Comparison of ENCODE assay signal across 1 cellular context in genomic region chr2:44955593-44956449, GRCh38.
A peak's percentile ranks its signal among the peaks of the same experiment; 100 is the strongest.
TF ChIP-seq lines count a peak whose summit lies in the region.

No MANE protein-coding gene starts in this region.

TF ChIP-seq in HepG2, 621 proteins besides CTCF, POLR2A, EP300 and RAD21 (continued from another document):
- no peak for TF ChIP-seq ZKSCAN5 (CRISPR knock-in tag; IDR thresholded peaks at IDR 0.05)
- 0 out of 2 replicates have a peak, but pooled peaks have one; percentile 55 for TF ChIP-seq SNAPC2 (CRISPR knock-in tag; IDR thresholded peaks at IDR 0.05)
- no peak for TF ChIP-seq ZNF878 (CRISPR knock-in tag; IDR thresholded peaks at IDR 0.05)
- TF ChIP-seq, protein P1, sequence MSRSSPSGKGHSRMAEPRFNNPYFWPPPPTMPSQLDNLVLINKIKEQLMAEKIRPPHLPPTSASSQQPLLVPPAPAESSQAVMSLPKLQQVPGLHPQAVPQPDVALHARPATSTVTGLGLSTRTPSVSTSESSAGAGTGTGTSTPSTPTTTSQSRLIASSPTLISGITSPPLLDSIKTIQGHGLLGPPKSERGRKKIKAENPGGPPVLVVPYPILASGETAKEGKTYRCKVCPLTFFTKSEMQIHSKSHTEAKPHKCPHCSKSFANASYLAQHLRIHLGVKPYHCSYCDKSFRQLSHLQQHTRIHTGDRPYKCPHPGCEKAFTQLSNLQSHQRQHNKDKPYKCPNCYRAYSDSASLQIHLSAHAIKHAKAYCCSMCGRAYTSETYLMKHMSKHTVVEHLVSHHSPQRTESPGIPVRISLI (CRISPR knock-in tag; IDR thresholded peaks at IDR 0.05; ENCODE audit: borderline replicate concordance), result peak; percentile 11; the same call in 1 of the 2 replicates
- TF ChIP-seq MTF1 (CRISPR knock-in tag; IDR thresholded peaks at IDR 0.05), result no peak
- TF ChIP-seq, protein P2, sequence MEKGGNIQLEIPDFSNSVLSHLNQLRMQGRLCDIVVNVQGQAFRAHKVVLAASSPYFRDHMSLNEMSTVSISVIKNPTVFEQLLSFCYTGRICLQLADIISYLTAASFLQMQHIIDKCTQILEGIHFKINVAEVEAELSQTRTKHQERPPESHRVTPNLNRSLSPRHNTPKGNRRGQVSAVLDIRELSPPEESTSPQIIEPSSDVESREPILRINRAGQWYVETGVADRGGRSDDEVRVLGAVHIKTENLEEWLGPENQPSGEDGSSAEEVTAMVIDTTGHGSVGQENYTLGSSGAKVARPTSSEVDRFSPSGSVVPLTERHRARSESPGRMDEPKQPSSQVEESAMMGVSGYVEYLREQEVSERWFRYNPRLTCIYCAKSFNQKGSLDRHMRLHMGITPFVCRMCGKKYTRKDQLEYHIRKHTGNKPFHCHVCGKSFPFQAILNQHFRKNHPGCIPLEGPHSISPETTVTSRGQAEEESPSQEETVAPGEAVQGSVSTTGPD (CRISPR knock-in tag; IDR thresholded peaks at IDR 0.05), result no peak
- TF ChIP-seq, protein P3, sequence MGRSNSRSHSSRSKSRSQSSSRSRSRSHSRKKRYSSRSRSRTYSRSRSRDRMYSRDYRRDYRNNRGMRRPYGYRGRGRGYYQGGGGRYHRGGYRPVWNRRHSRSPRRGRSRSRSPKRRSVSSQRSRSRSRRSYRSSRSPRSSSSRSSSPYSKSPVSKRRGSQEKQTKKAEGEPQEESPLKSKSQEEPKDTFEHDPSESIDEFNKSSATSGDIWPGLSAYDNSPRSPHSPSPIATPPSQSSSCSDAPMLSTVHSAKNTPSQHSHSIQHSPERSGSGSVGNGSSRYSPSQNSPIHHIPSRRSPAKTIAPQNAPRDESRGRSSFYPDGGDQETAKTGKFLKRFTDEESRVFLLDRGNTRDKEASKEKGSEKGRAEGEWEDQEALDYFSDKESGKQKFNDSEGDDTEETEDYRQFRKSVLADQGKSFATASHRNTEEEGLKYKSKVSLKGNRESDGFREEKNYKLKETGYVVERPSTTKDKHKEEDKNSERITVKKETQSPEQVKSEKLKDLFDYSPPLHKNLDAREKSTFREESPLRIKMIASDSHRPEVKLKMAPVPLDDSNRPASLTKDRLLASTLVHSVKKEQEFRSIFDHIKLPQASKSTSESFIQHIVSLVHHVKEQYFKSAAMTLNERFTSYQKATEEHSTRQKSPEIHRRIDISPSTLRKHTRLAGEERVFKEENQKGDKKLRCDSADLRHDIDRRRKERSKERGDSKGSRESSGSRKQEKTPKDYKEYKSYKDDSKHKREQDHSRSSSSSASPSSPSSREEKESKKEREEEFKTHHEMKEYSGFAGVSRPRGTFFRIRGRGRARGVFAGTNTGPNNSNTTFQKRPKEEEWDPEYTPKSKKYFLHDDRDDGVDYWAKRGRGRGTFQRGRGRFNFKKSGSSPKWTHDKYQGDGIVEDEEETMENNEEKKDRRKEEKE (IDR thresholded peaks at IDR 0.05), result no peak
- peak; percentile 78; the same call in 1 of the 2 replicates for TF ChIP-seq ZNF205 (CRISPR knock-in tag; IDR thresholded peaks at IDR 0.05)
- no peak for TF ChIP-seq NFATC3 (CRISPR knock-in tag; IDR thresholded peaks at IDR 0.05)
- TF ChIP-seq U2AF1 (optimal IDR thresholded peaks at IDR 0.05; ENCODE audit: low read depth, low read length), result no peak
- TF ChIP-seq ZNF749 (CRISPR knock-in tag; IDR thresholded peaks at IDR 0.05; ENCODE audit: borderline replicate concordance), result no peak
- no peak for TF ChIP-seq HOXA9 (CRISPR knock-in tag; IDR thresholded peaks at IDR 0.05; ENCODE audit: borderline replicate concordance)
- peak; percentile 79; the same call in 1 of the 2 replicates for TF ChIP-seq CAMTA2 (CRISPR knock-in tag; IDR thresholded peaks at IDR 0.05; ENCODE audit: borderline replicate concordance)
- no peak for TF ChIP-seq ZNF337 (CRISPR knock-in tag; IDR thresholded peaks at IDR 0.05; ENCODE audit: borderline replicate concordance, low read depth)
- TF ChIP-seq SP4 (CRISPR knock-in tag; IDR thresholded peaks at IDR 0.05), result peak; percentile 52; the same call in 1 of the 2 replicates
- 0 out of 2 replicates have a peak, but pooled peaks have one; percentile 53 for TF ChIP-seq ZNF605 (CRISPR knock-in tag; IDR thresholded peaks at IDR 0.05)
- no peak for TF ChIP-seq MAFF (IDR thresholded peaks at IDR 0.05; ENCODE audit: low read depth, low read length)
- TF ChIP-seq SRSF1 (optimal IDR thresholded peaks at IDR 0.05; ENCODE audit: low read depth, low read length), result no peak
- TF ChIP-seq TEAD3 (CRISPR knock-in tag; optimal IDR thresholded peaks at IDR 0.05; ENCODE audit: borderline replicate concordance), result peak; percentile 80
- 0 out of 2 replicates have a peak, but pooled peaks have one; percentile 38 for TF ChIP-seq ZNF160 (CRISPR knock-in tag; IDR thresholded peaks at IDR 0.05)
- TF ChIP-seq FIP1L1 (IDR thresholded peaks at IDR 0.05; ENCODE audit: borderline replicate concordance, insufficient read depth, low read depth, low read length), result no peak
- TF ChIP-seq BORCS8-MEF2B (CRISPR knock-in tag; IDR thresholded peaks at IDR 0.05), result peak; percentile 90
- TF ChIP-seq DBP (CRISPR knock-in tag; IDR thresholded peaks at IDR 0.05; ENCODE audit: not compliant biosample characterization), result no peak
